ENCODE assay signal across 25 cellular contexts in genomic region chrX:12966151-12966550, GRCh38. TPM values are rescaled to one million over a fixed set of nuclear protein-coding genes. Genes with fewer than 3 reads are reported as not detected.
DNase-seq lines count a peak whose midpoint lies in the region; ATAC-seq, FAIRE-seq and TF ChIP-seq lines count a peak whose summit lies in the region.
"Had no signal": no experiment of that assay in that cellular context is flagged by ENCODE, and none has a peak within 500 bp of the region (broad histone marks: within the 10 kb centered on the region; RNA-seq: fewer than 3 reads in every experiment).

No MANE protein-coding gene starts in this region.

- H3K9me3 Mint-ChIP-seq in stimulated activated naive CD8-positive, alpha-beta T cell treated with anti-CD3 and anti-CD28 coated beads, Interleukin-15, Interleukin-2, amounts not matched to agents 100 ng/mL and 50 ng/mL, for 24 hours, result no peaks in the 10 kb centered on the region
- no peaks in the 10 kb centered on the region for H3K9me3 Mint-ChIP-seq in T-cell
- no peaks in the 10 kb centered on the region for H3K9me3 Mint-ChIP-seq in activated naive CD8-positive, alpha-beta T cell treated with anti-CD3 and anti-CD28 coated beads, Interleukin-2, amount 50 U/mL, for 24 hours
- H3K9me3 Mint-ChIP-seq: activated T-cell treated with anti-CD3 and anti-CD28 coated beads, Interleukin-2, amount 50 U/mL, for 4 hours had no signal

- peak overlapping the region; percentile 92 for H3K27ac Mint-ChIP-seq in stimulated activated naive CD8-positive, alpha-beta T cell treated with anti-CD3 and anti-CD28 coated beads, Interleukin-15, Interleukin-2, amounts not matched to agents 100 ng/mL and 50 ng/mL, for 24 hours
- H3K27ac Mint-ChIP-seq in T-cell, result peak overlapping the region; percentile 97 to 99
- H3K27ac Mint-ChIP-seq in activated naive CD8-positive, alpha-beta T cell treated with anti-CD3 and anti-CD28 coated beads, Interleukin-2, amount 50 U/mL, for 24 hours, result peak overlapping the region; percentile 82

- ATAC-seq in stimulated activated naive CD8-positive, alpha-beta T cell treated with anti-CD3 and anti-CD28 coated beads, Interleukin-15, Interleukin-2, amounts not matched to agents 100 U/mL and 50 U/mL, for 24 hours, result no peak
- ATAC-seq in T-cell (replicated peaks in 1 of 4) (no peak), HG03139 (IDR thresholded peaks at IDR 0.05; ENCODE audit: unreplicated experiment) (no peak)
- no peak for ATAC-seq in activated naive CD8-positive, alpha-beta T cell treated with anti-CD3 and anti-CD28 coated beads, Interleukin-2, amount 50 U/mL, for 24 hours
- ATAC-seq: activated T-cell treated with anti-CD3 and anti-CD28 coated beads, Interleukin-2, amount 50 U/mL, for 4 hours; heart left ventricle; left cardiac atrium had no signal

- no peak for DNase-seq in stimulated activated naive CD8-positive, alpha-beta T cell treated with anti-CD3 and anti-CD28 coated beads, Interleukin-15, Interleukin-2, amounts not matched to agents 100 U/mL and 50 U/mL, for 24 hours
- DNase-seq in T-cell (no peak), AML-193 (lab: John Stamatoyannopoulos, UW) (no peak), H54 (ENCODE audit: insufficient read length, low spot score) (no peak)
- no peak for DNase-seq in activated naive CD8-positive, alpha-beta T cell treated with anti-CD3 and anti-CD28 coated beads, Interleukin-2, amount 50 U/mL, for 24 hours
- DNase-seq: activated T-cell treated with anti-CD3 and anti-CD28 coated beads, Interleukin-2, amount 50 U/mL, for 4 hours; amniotic stem cell; effector CD4-positive, alpha-beta T cell; GF-D8; heart left ventricle; Kasumi-1; left cardiac atrium; mammary epithelial cell; NCI-H1694; NCI-H526; sigmoid colon; transverse colon had no signal

- CTCF ChIA-PET in T-cell (lab: Charles Lee), result interaction anchor here (1.6 to 2.5 kb wide), 2 partner anchors 16 to 20 kb away, joined by 4 to 17 read pairs; no protein-coding TSS in a partner anchor

- H3K4me3 Mint-ChIP-seq in stimulated activated naive CD8-positive, alpha-beta T cell treated with anti-CD3 and anti-CD28 coated beads, Interleukin-15, Interleukin-2, amounts not matched to agents 100 ng/mL and 50 ng/mL, for 24 hours, result no peak overlapping the region
- peak overlapping the region in 1 of 3 donors; percentile 80 for H3K4me3 Mint-ChIP-seq in T-cell
- H3K4me3 Mint-ChIP-seq in activated naive CD8-positive, alpha-beta T cell treated with anti-CD3 and anti-CD28 coated beads, Interleukin-2, amount 50 U/mL, for 24 hours, result no peak overlapping the region

- POLR2A ChIA-PET in T-cell (lab: Charles Lee), result interaction anchor here (0.5 to 1.6 kb wide), 4 partner anchors 9 to 518 kb away, joined by 3 to 5 read pairs (median 4); no protein-coding TSS in a partner anchor

- H3K4me1 Mint-ChIP-seq in stimulated activated naive CD8-positive, alpha-beta T cell treated with anti-CD3 and anti-CD28 coated beads, Interleukin-15, Interleukin-2, amounts not matched to agents 100 ng/mL and 50 ng/mL, for 24 hours (ENCODE audit: low read depth), result peaks cover 63% of the 10 kb centered on the region
- peaks cover 61 to 65% (median 63%) of the 10 kb centered on the region in 3 donors for H3K4me1 Mint-ChIP-seq in T-cell
- H3K4me1 Mint-ChIP-seq in activated naive CD8-positive, alpha-beta T cell treated with anti-CD3 and anti-CD28 coated beads, Interleukin-2, amount 50 U/mL, for 24 hours, result peaks cover 60% of the 10 kb centered on the region

- no peak for TF ChIP-seq POLR2A in H54 (IDR thresholded peaks at IDR 0.05; ENCODE audit: low read depth, low read length)

- peaks cover 4% of the 10 kb centered on the region for H3K36me3 Mint-ChIP-seq in stimulated activated naive CD8-positive, alpha-beta T cell treated with anti-CD3 and anti-CD28 coated beads, Interleukin-15, Interleukin-2, amounts not matched to agents 100 ng/mL and 50 ng/mL, for 24 hours (ENCODE audit: low read depth)
- H3K36me3 Mint-ChIP-seq in T-cell, result no peaks in the 10 kb centered on the region
- H3K36me3 Mint-ChIP-seq in activated naive CD8-positive, alpha-beta T cell treated with anti-CD3 and anti-CD28 coated beads, Interleukin-2, amount 50 U/mL, for 24 hours (ENCODE audit: low read depth), result no peaks in the 10 kb centered on the region

- no peak for FAIRE-seq in H54 (lab: Jason Lieb, UNC)
- FAIRE-seq: GM18507 had no signal

- no peaks in the 10 kb centered on the region for H3K27me3 Mint-ChIP-seq in stimulated activated naive CD8-positive, alpha-beta T cell treated with anti-CD3 and anti-CD28 coated beads, Interleukin-15, Interleukin-2, amounts not matched to agents 100 ng/mL and 50 ng/mL, for 24 hours
- H3K27me3 Mint-ChIP-seq in T-cell, result peaks cover 0 to 21% of the 10 kb centered on the region in 2 donors
- H3K27me3 Mint-ChIP-seq in activated naive CD8-positive, alpha-beta T cell treated with anti-CD3 and anti-CD28 coated beads, Interleukin-2, amount 50 U/mL, for 24 hours, result no peaks in the 10 kb centered on the region

RNA-seq across cellular contexts. Expression of gene TMSB4X, which starts 8.8 kb away (rescaled TPM):
- 1,000 to 10,000 TPM; 5,030 to 6,201 (median 5,880) TPM for total RNA-seq in T-cell
- total RNA-seq: SK-MEL-5 had no signal

RNA-seq across cellular contexts. Expression of gene TLR8, which starts 59.7 kb away (rescaled TPM):
- not detected for total RNA-seq in T-cell
- total RNA-seq: activated T-cell treated with anti-CD3 and anti-CD28 coated beads, Interleukin-2, amount 50 U/mL, for 4 hours; epithelial cell of proximal tubule; fibroblast of villous mesenchyme; mammary epithelial cell; RPMI7951; SK-MEL-5; T-helper 2 cell treated with Interferon-gamma antibody and Interleukin-4, amounts not matched to agents 100 ng/mL and 5 ng/mL, for 36 hours had no signal
